Comparison of ENCODE assay signal across 8 cellular contexts in the genomic region with DNA sequence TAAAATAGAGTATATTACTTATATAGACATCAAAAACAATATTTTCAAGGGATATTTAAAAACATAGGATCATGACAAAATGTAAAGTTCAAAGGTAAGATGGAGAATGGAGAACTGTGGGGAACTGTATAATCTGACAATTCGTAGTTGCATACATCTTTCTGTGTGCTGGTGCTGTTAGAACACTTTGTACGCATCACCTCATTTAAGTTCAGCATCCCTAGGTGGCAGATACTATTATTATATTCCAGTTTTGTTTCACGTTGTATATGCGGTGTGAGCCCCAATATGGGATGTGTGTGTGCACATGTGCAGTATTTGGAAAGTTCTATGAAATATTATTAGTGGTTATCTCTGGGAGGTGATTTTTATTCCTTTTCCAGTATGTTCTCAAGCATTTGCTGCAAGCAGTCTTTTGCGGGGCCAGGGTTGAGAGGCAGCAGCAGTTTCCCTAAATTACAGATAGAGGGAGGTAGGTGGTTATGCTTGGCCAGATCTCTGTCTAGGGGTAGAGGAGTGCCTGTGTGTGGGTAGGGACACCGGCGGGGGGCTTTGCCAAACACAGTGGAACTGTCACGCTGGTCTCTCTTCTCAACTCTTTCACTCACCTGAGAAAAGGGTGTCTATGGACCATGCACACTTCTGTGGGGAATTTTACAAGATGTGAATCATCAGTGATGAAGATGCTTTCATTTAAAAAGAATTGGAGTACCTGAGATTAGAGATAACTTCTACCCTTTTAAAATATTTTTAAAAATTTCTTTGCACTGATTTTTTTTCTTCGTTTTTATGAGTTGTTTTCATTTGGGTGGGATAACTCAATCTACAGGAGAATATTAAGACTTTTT. TPM values are rescaled to one million over a fixed set of nuclear protein-coding genes. Genes with fewer than 3 reads are reported as not detected.
DNase-seq lines count a peak whose midpoint lies in the region; ATAC-seq lines count a peak whose summit lies in the region.

No MANE protein-coding gene starts in this region.

- ATAC-seq in T-cell (replicated peaks in 1 of 4): peak; percentile 77 to 96 (median 91)

- no peak overlapping the region for H3K4me3 Mint-ChIP-seq in T-cell

- CTCF ChIA-PET in T-cell (lab: Charles Lee): interaction anchor here (0.7 to 1.0 kb wide), 2 partner anchors 95 to 116 kb away, joined by 4 to 8 read pairs; no protein-coding TSS in a partner anchor

- peak overlapping the region in 1 of 2 donors; percentile 4 for H3K27ac Mint-ChIP-seq in T-cell

- H3K4me1 Mint-ChIP-seq in T-cell: peaks cover 0 to 11% (median 7%) of the 10 kb centered on the region in 3 donors

- POLR2A ChIA-PET in T-cell (lab: Charles Lee): interaction anchor here (0.6 kb wide), 2 partner anchors 58 to 560 kb away, joined by 3 read pairs; no protein-coding TSS in a partner anchor

- DNase-seq in stimulated activated CD4-positive, alpha-beta T cell treated with anti-CD3 and anti-CD28 coated beads, Interleukin-1b, Interleukin-23, amount 100 ng/mL, for 48 hours: peak; percentile 8
- no peak for DNase-seq in stimulated activated CD4-positive, alpha-beta T cell treated with anti-CD3 and anti-CD28 coated beads, Interleukin-2, amount 100 ng/mL, for 48 hours
- DNase-seq in HT-29 (ENCODE audit: low spot score) (peak; percentile 39), T-cell (peak in 22 of 34 experiments; percentile 10 to 49 (median 25)), dermis blood vessel endothelial cell (peak; percentile 56), myocyte (ENCODE audit: low read depth) (peak; percentile 48), NCI-H1930 (lab: John Stamatoyannopoulos, UW) (no peak)
- no peak for DNase-seq in effector CD8-positive, alpha-beta T cell (lab: John Stamatoyannopoulos, UW)

- H3K36me3 Mint-ChIP-seq in T-cell: no peaks in the 10 kb centered on the region

- no peaks in the 10 kb centered on the region for H3K27me3 Mint-ChIP-seq in T-cell

- no peaks in the 10 kb centered on the region for H3K9me3 Mint-ChIP-seq in T-cell

RNA-seq across cellular contexts. Expression of a gene that starts 55.6 kb away (rescaled TPM):
- 0.41 TPM in 1 of 2 replicates, not detected in the other for total RNA-seq in HT-29 (2014; rRNA removed; shearing (Covaris generic))
- total RNA-seq in T-cell (10 to 100 TPM; 24.2 to 64.9 (median 50.8) TPM), dermis blood vessel endothelial cell (0.14 and 0.34 TPM in 2 replicates), myocyte (not detected in 2 replicates)
- 1.3 TPM for polyA plus RNA-seq in myocyte (2012)

Comparison
In these comparisons a context has a peak if more than half of its experiments do, and no peak if none do; other contexts are left out.
1. DNase-seq: peak in stimulated activated CD4-positive, alpha-beta T cell treated with anti-CD3 and anti-CD28 coated beads, Interleukin-1b, Interleukin-23, amount 100 ng/mL, for 48 hours (single experiment), HT-29 (single experiment), T-cell (22 of 34), dermis blood vessel endothelial cell (single experiment) and myocyte (single experiment); none in stimulated activated CD4-positive, alpha-beta T cell treated with anti-CD3 and anti-CD28 coated beads, Interleukin-2, amount 100 ng/mL, for 48 hours (0 of 2), effector CD8-positive, alpha-beta T cell (single experiment) and NCI-H1930 (0 of 2).
2. RNA of a gene that starts 55.6 kb away (total RNA-seq): 24.2 to 64.9 TPM in T-cell; 0.41 TPM in HT-29, 0.14 to 0.34 TPM in dermis blood vessel endothelial cell and not detected in myocyte; every median in the first group is over 10 times any median in the second.